ENCODE assay signal across 10 cellular contexts in genomic region chr1:60765204-60765603, GRCh38.
DNase-seq lines count a peak whose midpoint lies in the region; TF ChIP-seq lines count a peak whose summit lies in the region.
"Had no signal": no experiment of that assay in that cellular context is flagged by ENCODE, and none has a peak within 500 bp of the region (broad histone marks: within the 10 kb centered on the region; RNA-seq: fewer than 3 reads in every experiment).

No MANE protein-coding gene starts in this region.

- no peaks in the 10 kb centered on the region for H3K36me3 ChIP-seq in Loucy (ENCODE audit: insufficient read depth, low read length)
- no peaks in the 10 kb centered on the region for H3K36me3 ChIP-seq in SK-N-SH (replicated peaks in 1 of 2; ENCODE audit: control insufficient read depth in 1 of 2, insufficient read depth in 2 of 2, low read length in 1 of 2)
- H3K36me3 ChIP-seq in thyroid gland = no peaks in the 10 kb centered on the region
- H3K36me3 ChIP-seq: SJSA1 had no signal

- intact Hi-C loops in thyroid gland (cut with DNase I) = loop anchor here (10.0 kb wide), 1 partner anchor 480 kb away; no protein-coding TSS in a partner anchor
- intact Hi-C loops in lower leg skin (cut with DNase I; ENCODE audit: low total_unique reads) = no loop called here

- H3K27ac Mint-ChIP-seq in glutamatergic neuron (ENCODE audit: unreplicated experiment) = no peak overlapping the region
- H3K27ac Mint-ChIP-seq: naive B cell had no signal

- no peaks in the 10 kb centered on the region for H3K79me2 ChIP-seq in Loucy (ENCODE audit: insufficient read depth, low read length)
- no peaks in the 10 kb centered on the region for H3K79me2 ChIP-seq in SK-N-SH (ENCODE audit: insufficient read depth)

- TF ChIP-seq POLR2A in thyroid gland (IDR thresholded peaks at IDR 0.05) = no peak
- TF ChIP-seq POLR2A in lower leg skin (IDR thresholded peaks at IDR 0.05) = no peak

- no peaks in the 10 kb centered on the region for H3K36me3 Mint-ChIP-seq in glutamatergic neuron (ENCODE audit: unreplicated experiment)
- H3K36me3 Mint-ChIP-seq: naive B cell had no signal

- H3K9me2 ChIP-seq in Loucy (replicated peaks; ENCODE audit: low read depth, low read length) = no peaks in the 10 kb centered on the region
- H3K9me2 ChIP-seq in SK-N-SH = no peaks in the 10 kb centered on the region

- no peaks in the 10 kb centered on the region for H3K4me1 ChIP-seq in Loucy (ENCODE audit: insufficient read depth, low read length, poor library complexity, severe bottlenecking)
- H3K4me1 ChIP-seq in SK-N-SH (ENCODE audit: control insufficient read depth in 1 of 2, insufficient read depth in 2 of 2, low read depth in 1 of 2, low read length in 1 of 2) = peaks cover 0 to 3% of the 10 kb centered on the region in 2 experiments; a peak in 2 of 4 replicates
- no peaks in the 10 kb centered on the region for H3K4me1 ChIP-seq in thyroid gland
- H3K4me1 ChIP-seq: SJSA1 had no signal

- CTCF ChIA-PET in SK-N-SH (lab: Yijun Ruan, JAX) = interaction anchor here (0.7 to 3.4 kb wide), 24 partner anchors 10 to 794 kb away, joined by 3 to 24 read pairs (median 4); no protein-coding TSS in a partner anchor

- H3K9me3 ChIP-seq in Loucy (ENCODE audit: insufficient read depth, low read depth, low read length) (0 out of 2 replicates have a peak, but pooled peaks cover 5% of the 10 kb centered on the region), SK-N-SH (no peaks in the 10 kb centered on the region), thyroid gland (no peaks in the 10 kb centered on the region)
- H3K9me3 ChIP-seq: SJSA1 had no signal

- H3K4me3 ChIP-seq in Loucy (ENCODE audit: low read length, poor library complexity, severe bottlenecking) (no peak overlapping the region), SK-N-SH (ENCODE audit: low read depth in 2 of 2, low read length in 1 of 2) (no peak overlapping the region; a peak in 1 of 4 replicates), thyroid gland (replicated peaks in 1 of 3) (no peak overlapping the region), lower leg skin (ENCODE audit: low read depth, poor library complexity, severe bottlenecking) (no peak overlapping the region)
- H3K4me3 ChIP-seq: SJSA1 had no signal

- H3F3A ChIP-seq in Loucy (ENCODE audit: low read depth) = no peaks in the 10 kb centered on the region
- no peaks in the 10 kb centered on the region for H3F3A ChIP-seq in SK-N-SH (replicated peaks; ENCODE audit: insufficient read depth)

- H3K4me3 Mint-ChIP-seq in glutamatergic neuron (ENCODE audit: unreplicated experiment) = no peak overlapping the region
- H3K4me3 Mint-ChIP-seq: naive B cell had no signal

- DNase-seq in SK-N-SH (peak; percentile 32), glutamatergic neuron (peak; percentile 28), thyroid gland (peak; percentile 17 to 23), lower leg skin (ENCODE audit: low spot score in 2 of 2) (no peak)
- no peak for DNase-seq in activated naive CD4-positive, alpha-beta T cell (lab: John Stamatoyannopoulos, UW)
- no peak for DNase-seq in activated naive CD4-positive, alpha-beta T cell treated with anti-CD3 and anti-CD28 coated beads, Interleukin-2, amount 50 U/mL, for 16 hours
- DNase-seq: naive B cell had no signal

- H3K4me2 ChIP-seq in Loucy (ENCODE audit: low read depth, low read length, poor library complexity, severe bottlenecking) (no peak overlapping the region), SK-N-SH (no peak overlapping the region)

- no peak overlapping the region for H3K27ac ChIP-seq in SK-N-SH (ENCODE audit: low read depth in 2 of 2, low read length in 1 of 2)
- no peak overlapping the region for H3K27ac ChIP-seq in thyroid gland
- H3K27ac ChIP-seq: SJSA1 had no signal

- H3K9ac ChIP-seq in Loucy (ENCODE audit: low read depth, low read length, poor library complexity, severe bottlenecking) (no peak overlapping the region), SK-N-SH (no peak overlapping the region)

- H4K20me1 ChIP-seq in Loucy (ENCODE audit: insufficient read depth, low read length, poor library complexity, severe bottlenecking) (no peaks in the 10 kb centered on the region), SK-N-SH (ENCODE audit: insufficient read depth) (no peaks in the 10 kb centered on the region)

- POLR2A ChIA-PET in SK-N-SH (lab: Yijun Ruan, JAX) = interaction anchor here (0.5 to 1.1 kb wide), 2 partner anchors 200 to 484 kb away, joined by 3 to 6 read pairs; no protein-coding TSS in a partner anchor

- H3K27me3 ChIP-seq in Loucy (ENCODE audit: insufficient read depth, low read length, poor library complexity, severe bottlenecking) = no peaks in the 10 kb centered on the region
- no peaks in the 10 kb centered on the region for H3K27me3 ChIP-seq in SK-N-SH (ENCODE audit: insufficient read depth)
- no peaks in the 10 kb centered on the region for H3K27me3 ChIP-seq in thyroid gland
- H3K27me3 ChIP-seq: SJSA1 had no signal

- peak; percentile 82 for TF ChIP-seq RAD21 in SK-N-SH (IDR thresholded peaks at IDR 0.05; ENCODE audit: low read length)

- H2AFZ ChIP-seq in Loucy (ENCODE audit: low read length) = no peak overlapping the region
- H2AFZ ChIP-seq in SK-N-SH (ENCODE audit: low read depth) = no peak overlapping the region

- TF ChIP-seq CTCF in GM12872 (IDR thresholded peaks at IDR 0.05; ENCODE audit: insufficient read depth, low read depth, low read length) (peak; percentile 69), Loucy (conservative IDR thresholded peaks at IDR 0.05; ENCODE audit: low read length) (peak; percentile 94), SK-N-SH (IDR thresholded peaks at IDR 0.05) (peak; percentile 64), glutamatergic neuron (IDR thresholded peaks at IDR 0.05; ENCODE audit: partially characterized antibody, unreplicated experiment) (peak; percentile 78), thyroid gland (IDR thresholded peaks at IDR 0.05) (peak in 5 of 6 experiments; percentile 17 to 44 (median 44)), lower leg skin (IDR thresholded peaks at IDR 0.05) (no peak)

- no peaks in the 10 kb centered on the region for H3K9me3 Mint-ChIP-seq in glutamatergic neuron (ENCODE audit: unreplicated experiment)

- no peaks in the 10 kb centered on the region for H3K27me3 Mint-ChIP-seq in glutamatergic neuron (ENCODE audit: unreplicated experiment)

- WGBS in SK-N-SH (ENCODE audit: low lambda C conversion rate) = 64% methylated on average over 5 of the region's 5 CpGs
- 43 to 58% methylated on average over 5 of the region's 5 CpGs for WGBS in thyroid gland, 2 donors
- WGBS in lower leg skin, 2 donors = 40 to 50% methylated on average over 5 of the region's 5 CpGs

- no peak for TF ChIP-seq EP300 in SK-N-SH (IDR thresholded peaks at IDR 0.05; ENCODE audit: borderline replicate concordance in 1 of 2, low read depth in 1 of 2, low read length in 1 of 2)

- no peaks in the 10 kb centered on the region for H3K4me1 Mint-ChIP-seq in glutamatergic neuron (ENCODE audit: low read depth, unreplicated experiment)
- H3K4me1 Mint-ChIP-seq: naive B cell had no signal

TF ChIP-seq in SK-N-SH, 30 proteins besides CTCF, POLR2A, EP300 and RAD21:
- TF ChIP-seq, protein P1, sequence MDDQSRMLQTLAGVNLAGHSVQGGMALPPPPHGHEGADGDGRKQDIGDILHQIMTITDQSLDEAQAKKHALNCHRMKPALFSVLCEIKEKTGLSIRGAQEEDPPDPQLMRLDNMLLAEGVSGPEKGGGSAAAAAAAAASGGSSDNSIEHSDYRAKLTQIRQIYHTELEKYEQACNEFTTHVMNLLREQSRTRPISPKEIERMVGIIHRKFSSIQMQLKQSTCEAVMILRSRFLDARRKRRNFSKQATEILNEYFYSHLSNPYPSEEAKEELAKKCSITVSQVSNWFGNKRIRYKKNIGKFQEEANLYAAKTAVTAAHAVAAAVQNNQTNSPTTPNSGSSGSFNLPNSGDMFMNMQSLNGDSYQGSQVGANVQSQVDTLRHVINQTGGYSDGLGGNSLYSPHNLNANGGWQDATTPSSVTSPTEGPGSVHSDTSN (IDR thresholded peaks at IDR 0.05) = no peak
- TF ChIP-seq RCOR1 (IDR thresholded peaks at IDR 0.05; ENCODE audit: low read length) (no peak), GATA2 (CRISPR knock-in tag; IDR thresholded peaks at IDR 0.05) (no peak), NFIC (IDR thresholded peaks at IDR 0.05; ENCODE audit: borderline replicate concordance) (no peak), FOSL2 (IDR thresholded peaks at IDR 0.05; ENCODE audit: borderline replicate concordance, low read depth) (no peak), SMC3 (IDR thresholded peaks at IDR 0.05; ENCODE audit: low read depth, low read length) (peak; percentile 64)

Comparison
In these comparisons a context has a peak if more than half of its experiments do, and no peak if none do; other contexts are left out.
1. CTCF ChIP-seq: peak in GM12872 (single experiment), Loucy (single experiment), SK-N-SH (single experiment), glutamatergic neuron (single experiment) and thyroid gland (5 of 6); none in lower leg skin (0 of 3).
2. DNase-seq: peak in SK-N-SH (single experiment), glutamatergic neuron (single experiment) and thyroid gland (2 of 2); none in activated naive CD4-positive, alpha-beta T cell (0 of 4), activated naive CD4-positive, alpha-beta T cell treated with anti-CD3 and anti-CD28 coated beads, Interleukin-2, amount 50 U/mL, for 16 hours (single experiment) and lower leg skin (0 of 2).